In genomic region chr13:102591988-102592781, GRCh38 we compare ENCODE assay signal across 8 cellular contexts. TPM values are rescaled to one million over a fixed set of nuclear protein-coding genes. Genes with fewer than 3 reads are reported as not detected.
DNase-seq lines count a peak whose midpoint lies in the region; ATAC-seq lines count a peak whose summit lies in the region.

No MANE protein-coding gene starts in this region.

- H3K4me1 ChIP-seq in BLaER1 treated with 17β-estradiol and CSF1 and Interleukin-3, amounts not matched to agents 10 nM and 100 nM = peaks cover 22 to 46% (median 30%) of the 10 kb centered on the region in 10 experiments
- H3K4me1 ChIP-seq in endocrine pancreas (ENCODE audit: control insufficient read depth, insufficient read depth, low read length) (peaks cover 7% of the 10 kb centered on the region), mesodermal cell (ENCODE audit: control insufficient read depth, insufficient read depth, low read length, poor library complexity, severe bottlenecking) (peaks cover 3% of the 10 kb centered on the region)

- peak overlapping the region in 10 of 11 experiments; percentile 13 to 76 (median 70); a peak in 18 of 22 replicates for H3K27ac ChIP-seq in BLaER1 treated with 17β-estradiol and CSF1 and Interleukin-3, amounts not matched to agents 10 nM and 100 nM
- peak overlapping the region; percentile 3 for H3K27ac ChIP-seq in mesodermal cell (ENCODE audit: low read depth, low read length, severe bottlenecking)

- H3K9me3 ChIP-seq in BLaER1 treated with 17β-estradiol and CSF1 and Interleukin-3, amounts not matched to agents 10 nM and 100 nM (replicated peaks in 1 of 11) = no peaks in the 10 kb centered on the region
- H3K9me3 ChIP-seq in endocrine pancreas (ENCODE audit: control insufficient read depth, low read length) (no peaks in the 10 kb centered on the region), mesodermal cell (ENCODE audit: control insufficient read depth, low read length) (no peaks in the 10 kb centered on the region)

- WGBS in mesodermal cell (ENCODE audit: insufficient coverage in 2 of 2), 2 experiments = 6 to 8% methylated on average over 28 to 29 of the region's 36 CpGs

- peak overlapping the region; percentile 40 to 80 (median 74); a peak in 21 of 22 replicates for H3K9ac ChIP-seq in BLaER1 treated with 17β-estradiol and CSF1 and Interleukin-3, amounts not matched to agents 10 nM and 100 nM
- H3K9ac ChIP-seq in endocrine pancreas (ENCODE audit: control insufficient read depth, insufficient read depth, low read length) = peak overlapping the region; percentile 75

- H3K4me2 ChIP-seq in BLaER1 treated with 17β-estradiol and CSF1 and Interleukin-3, amounts not matched to agents 10 nM and 100 nM = peak overlapping the region; percentile 77 to 93 (median 88)

- peaks cover 0 to 3% (median 0%) of the 10 kb centered on the region in 11 experiments; a peak in 4 of 22 replicates for H4K20me1 ChIP-seq in BLaER1 treated with 17β-estradiol and CSF1 and Interleukin-3, amounts not matched to agents 10 nM and 100 nM

- no peaks in the 10 kb centered on the region for H3K27me3 ChIP-seq in BLaER1 treated with 17β-estradiol and CSF1 and Interleukin-3, amounts not matched to agents 10 nM and 100 nM
- H3K27me3 ChIP-seq in endocrine pancreas (ENCODE audit: control insufficient read depth, insufficient read depth, low read length) = no peaks in the 10 kb centered on the region

- peak; percentile 42 for ATAC-seq in HG03439 (IDR thresholded peaks at IDR 0.05; ENCODE audit: unreplicated experiment)

- peak overlapping the region; percentile 59 to 72 (median 64) for H3K4me3 ChIP-seq in BLaER1 treated with 17β-estradiol and CSF1 and Interleukin-3, amounts not matched to agents 10 nM and 100 nM
- H3K4me3 ChIP-seq in endocrine pancreas (ENCODE audit: control insufficient read depth, insufficient read depth, low read length) = peak overlapping the region; percentile 69
- H3K4me3 ChIP-seq in mesodermal cell (ENCODE audit: extremely low read depth, insufficient read depth, low read length, poor library complexity, severe bottlenecking) = peak overlapping the region; percentile 45

- DNase-seq in GM19238 (ENCODE audit: insufficient read length, low spot score) (peak; percentile 32), NCI-H69 (lab: John Stamatoyannopoulos, UW) (peak; percentile 88)
- peak; percentile 51 to 59 for DNase-seq in activated CD8-positive, alpha-beta memory T cell treated with anti-CD3 and anti-CD28 coated beads for 4 hours (ENCODE audit: low read depth in 2 of 2)
- peak; percentile 49 for DNase-seq in stimulated activated CD8-positive, alpha-beta memory T cell treated with anti-CD3 and anti-CD28 coated beads, Interleukin-15, amount 100 ng/mL, for 24 hours (ENCODE audit: low read depth)

- H3K36me3 ChIP-seq in BLaER1 treated with 17β-estradiol and CSF1 and Interleukin-3, amounts not matched to agents 10 nM and 100 nM = no peaks in the 10 kb centered on the region
- H3K36me3 ChIP-seq in endocrine pancreas (ENCODE audit: control insufficient read depth, insufficient read depth, low read length) (no peaks in the 10 kb centered on the region), mesodermal cell (ENCODE audit: control insufficient read depth, insufficient read depth, low read length) (no peaks in the 10 kb centered on the region)

RNA-seq across cellular contexts. Expression of gene TPP2, which starts 4.6 kb away (rescaled TPM):
- polyA plus RNA-seq in mesodermal cell (2013, experiment 1 of 2) = 46.4 TPM
- polyA plus RNA-seq in mesodermal cell (2013, experiment 2 of 2) = 52.8 TPM

Comparison
In these comparisons a context has a peak if more than half of its experiments do, and no peak if none do; other contexts are left out.
1. Peak in every context shown above with its lines: DNase-seq, ATAC-seq, H3K4me3 ChIP-seq and H3K27ac ChIP-seq.
2. DNase-seq: peak in every context shown above with its lines; median percentile 88 in NCI-H69; 55 in activated CD8-positive, alpha-beta memory T cell treated with anti-CD3 and anti-CD28 coated beads for 4 hours; 49 in stimulated activated CD8-positive, alpha-beta memory T cell treated with anti-CD3 and anti-CD28 coated beads, Interleukin-15, amount 100 ng/mL, for 24 hours; 32 in GM19238.